17 cellular contexts compared by ENCODE assay signal in the genomic region with DNA sequence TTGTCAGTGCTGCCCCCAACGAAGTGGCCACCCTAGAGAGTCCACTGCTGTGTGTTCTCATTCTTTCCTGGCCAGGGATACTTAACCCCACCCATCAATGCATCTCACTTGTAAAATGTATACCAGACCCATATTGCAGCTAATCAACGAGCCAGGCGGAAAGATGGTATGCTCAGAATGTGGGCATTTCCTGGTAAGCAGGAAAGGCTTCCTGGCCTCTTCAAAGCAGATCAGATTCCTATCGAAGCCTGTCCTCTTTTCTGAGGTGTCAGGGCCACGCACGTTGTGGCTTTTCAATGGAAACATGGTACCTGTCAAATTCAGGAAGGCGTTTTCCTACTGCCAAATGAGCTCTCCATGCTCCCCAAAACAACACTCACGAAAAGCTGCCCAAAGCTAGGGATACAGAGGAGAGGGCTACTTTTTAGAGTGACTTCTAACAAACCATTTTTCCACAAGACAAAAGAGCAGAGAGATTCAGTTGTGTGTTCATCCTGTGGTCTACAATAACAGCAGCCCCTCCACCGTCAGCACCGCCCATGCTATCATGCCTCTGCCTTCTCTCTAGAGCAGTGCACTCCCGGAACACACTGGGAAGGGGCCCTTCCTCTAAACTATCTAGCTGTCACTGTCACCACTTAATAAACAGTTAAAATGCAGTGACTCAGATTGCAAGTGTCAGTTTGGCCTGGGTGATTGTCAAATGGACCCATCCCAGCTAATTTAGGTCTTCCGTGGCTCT.
DNase-seq lines count a peak whose midpoint lies in the region; ATAC-seq lines count a peak whose summit lies in the region.
"Had no signal": no experiment of that assay in that cellular context is flagged by ENCODE, and none has a peak within 500 bp of the region (broad histone marks: within the 10 kb centered on the region; RNA-seq: fewer than 3 reads in every experiment).

No MANE protein-coding gene starts in this region.

- peaks cover 70% of the 10 kb centered on the region for H3K4me1 Mint-ChIP-seq in activated naive CD4-positive, alpha-beta T cell treated with anti-CD3 and anti-CD28 coated beads, Interleukin-2, amount 10 ng/mL, durations not matched to agents 7 days and 5 days
- H3K4me1 Mint-ChIP-seq in immature natural killer cell: peaks cover 38 to 50% of the 10 kb centered on the region in 2 donors
- peaks cover 84% of the 10 kb centered on the region for H3K4me1 Mint-ChIP-seq in stimulated activated naive CD8-positive, alpha-beta T cell treated with anti-CD3 and anti-CD28 coated beads, Interleukin-15, amount 100 ng/mL, for 72 hours
- H3K4me1 Mint-ChIP-seq: nephron had no signal

- peak; percentile 52 for DNase-seq in activated naive CD4-positive, alpha-beta T cell treated with anti-CD3 and anti-CD28 coated beads, Interleukin-2, amount 10 ng/mL, durations not matched to agents 7 days and 5 days
- no peak for DNase-seq in activated naive CD4-positive, alpha-beta T cell (lab: John Stamatoyannopoulos, UW)
- DNase-seq in activated CD8-positive, alpha-beta memory T cell treated with anti-CD3 and anti-CD28 coated beads, Interleukin-2, amount 50 U/mL, for 48 hours: peak; percentile 66
- DNase-seq in immature natural killer cell (no peak), KG1 (lab: John Stamatoyannopoulos, UW) (no peak), SHP77 treated with DMSO at 0.1 percent for 48 hours (lab: John Stamatoyannopoulos, UW) (no peak)
- DNase-seq in stimulated activated naive CD8-positive, alpha-beta T cell treated with anti-CD3 and anti-CD28 coated beads, Interleukin-15, amount 100 ng/mL, for 72 hours: peak; percentile 51 to 85
- DNase-seq in effector CD4-positive, alpha-beta T cell: no peak
- DNase-seq: cortex of kidney, foreskin fibroblast, H7, hypothalamus, kidney, NCI-H1105 treated with DMSO at 0.1 percent for 48 hours, NCI-H526, SW 1271 had no signal

- H3K9me3 Mint-ChIP-seq in activated naive CD4-positive, alpha-beta T cell treated with anti-CD3 and anti-CD28 coated beads, Interleukin-2, amount 10 ng/mL, durations not matched to agents 7 days and 5 days: peaks cover 3% of the 10 kb centered on the region
- H3K9me3 Mint-ChIP-seq in immature natural killer cell: no peaks in the 10 kb centered on the region
- H3K9me3 Mint-ChIP-seq in stimulated activated naive CD8-positive, alpha-beta T cell treated with anti-CD3 and anti-CD28 coated beads, Interleukin-15, amount 100 ng/mL, for 72 hours: peaks cover 0 to 23% of the 10 kb centered on the region in 2 donors
- H3K9me3 Mint-ChIP-seq: nephron had no signal

- peaks cover 7% of the 10 kb centered on the region for H3K36me3 Mint-ChIP-seq in activated naive CD4-positive, alpha-beta T cell treated with anti-CD3 and anti-CD28 coated beads, Interleukin-2, amount 10 ng/mL, durations not matched to agents 7 days and 5 days
- H3K36me3 Mint-ChIP-seq in immature natural killer cell: no peaks in the 10 kb centered on the region

- ATAC-seq in stimulated activated naive CD8-positive, alpha-beta T cell treated with anti-CD3 and anti-CD28 coated beads, Interleukin-15, amount 100 ng/mL, for 72 hours: peak; percentile 86

- H3K27ac Mint-ChIP-seq in activated naive CD4-positive, alpha-beta T cell treated with anti-CD3 and anti-CD28 coated beads, Interleukin-2, amount 10 ng/mL, durations not matched to agents 7 days and 5 days: peak overlapping the region; percentile 94
- H3K27ac Mint-ChIP-seq in immature natural killer cell: peak overlapping the region; percentile 67 to 96 (median 90)
- peak overlapping the region; percentile 99 for H3K27ac Mint-ChIP-seq in stimulated activated naive CD8-positive, alpha-beta T cell treated with anti-CD3 and anti-CD28 coated beads, Interleukin-15, amount 100 ng/mL, for 72 hours
- H3K27ac Mint-ChIP-seq: nephron had no signal

- H3K27me3 Mint-ChIP-seq in activated naive CD4-positive, alpha-beta T cell treated with anti-CD3 and anti-CD28 coated beads, Interleukin-2, amount 10 ng/mL, durations not matched to agents 7 days and 5 days: no peaks in the 10 kb centered on the region
- peaks cover 0 to 4% (median 0%) of the 10 kb centered on the region in 3 donors for H3K27me3 Mint-ChIP-seq in immature natural killer cell (ENCODE audit: low read depth in 3 of 3)
- no peaks in the 10 kb centered on the region for H3K27me3 Mint-ChIP-seq in stimulated activated naive CD8-positive, alpha-beta T cell treated with anti-CD3 and anti-CD28 coated beads, Interleukin-15, amount 100 ng/mL, for 72 hours

- no peak overlapping the region for H3K4me3 Mint-ChIP-seq in activated naive CD4-positive, alpha-beta T cell treated with anti-CD3 and anti-CD28 coated beads, Interleukin-2, amount 10 ng/mL, durations not matched to agents 7 days and 5 days
- peak overlapping the region; percentile 17 to 24 (median 23) for H3K4me3 Mint-ChIP-seq in immature natural killer cell
- H3K4me3 Mint-ChIP-seq in stimulated activated naive CD8-positive, alpha-beta T cell treated with anti-CD3 and anti-CD28 coated beads, Interleukin-15, amount 100 ng/mL, for 72 hours: peak overlapping the region; percentile 90 to 93
- H3K4me3 Mint-ChIP-seq: nephron had no signal

- CTCF ChIA-PET in activated naive CD4-positive, alpha-beta T cell treated with anti-CD3 and anti-CD28 coated beads, Interleukin-2, amount 10 ng/mL, durations not matched to agents 7 days and 5 days (lab: Charles Lee): interaction anchor here (1.2 to 1.3 kb wide), 2 partner anchors 15 to 16 kb away, joined by 4 read pairs; no protein-coding TSS in a partner anchor

Comparison
In these comparisons a context has a peak if more than half of its experiments do, and no peak if none do; other contexts are left out.
1. DNase-seq: peak in activated naive CD4-positive, alpha-beta T cell treated with anti-CD3 and anti-CD28 coated beads, Interleukin-2, amount 10 ng/mL, durations not matched to agents 7 days and 5 days (single experiment), activated CD8-positive, alpha-beta memory T cell treated with anti-CD3 and anti-CD28 coated beads, Interleukin-2, amount 50 U/mL, for 48 hours (single experiment) and stimulated activated naive CD8-positive, alpha-beta T cell treated with anti-CD3 and anti-CD28 coated beads, Interleukin-15, amount 100 ng/mL, for 72 hours (2 of 2); none in activated naive CD4-positive, alpha-beta T cell (0 of 4), immature natural killer cell (0 of 3), effector CD4-positive, alpha-beta T cell (single experiment), KG1 (single experiment) and SHP77 treated with DMSO at 0.1 percent for 48 hours (single experiment).
2. Peak in every context shown above with its lines, with median percentiles within 50 percentile points of each other: H3K27ac Mint-ChIP-seq.